6 cellular contexts compared by ENCODE assay signal in the genomic region with DNA sequence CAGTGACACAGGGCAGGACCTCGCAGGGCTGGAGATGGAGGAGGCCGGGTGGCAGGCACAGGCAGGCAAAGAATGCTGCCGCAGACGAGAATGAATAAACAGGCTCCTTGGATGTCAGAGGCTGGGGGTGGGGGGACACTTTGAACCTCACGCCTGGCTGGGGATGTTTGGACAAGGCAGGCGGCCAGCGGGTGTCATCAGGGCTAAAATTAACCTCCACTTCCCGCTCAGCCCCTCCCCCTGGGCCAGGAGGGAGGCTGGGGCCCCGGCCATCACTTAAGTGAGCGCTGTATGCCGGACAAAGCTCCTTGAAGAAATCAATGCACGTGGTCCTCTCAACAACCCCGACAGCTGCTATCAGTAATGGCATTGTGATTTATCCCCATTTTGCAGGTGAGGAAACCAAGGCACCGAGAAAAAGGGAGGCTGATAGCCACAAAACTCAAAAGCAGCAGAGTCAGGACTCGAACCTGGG. TPM values are rescaled to one million over a fixed set of nuclear protein-coding genes. Genes with fewer than 3 reads are reported as not detected.
A peak's percentile ranks its signal among the peaks of the same experiment; 100 is the strongest.
DNase-seq lines count a peak whose midpoint lies in the region; ATAC-seq and TF ChIP-seq lines count a peak whose summit lies in the region.

No MANE protein-coding gene starts in this region.

- H3K9ac ChIP-seq in HUES6 (ENCODE audit: low read length) = peak overlapping the region; percentile 31
- H3K9ac ChIP-seq in parathyroid adenoma = no peak overlapping the region

- H3K27ac ChIP-seq in HUES6 (ENCODE audit: low read depth, low read length) = no peak overlapping the region; the same call in 1 of the 2 replicates
- H3K27ac ChIP-seq in esophagus muscularis mucosa (replicated peaks in 1 of 4) = peak overlapping the region; percentile 77 to 88 (median 86)
- H3K27ac ChIP-seq in parathyroid adenoma = no peak overlapping the region

- H3K4me1 ChIP-seq in HUES6 (ENCODE audit: control insufficient read depth, insufficient read depth, low read length) (peaks cover 20% of the 10 kb centered on the region), esophagus muscularis mucosa (peaks cover 19 to 84% (median 60%) of the 10 kb centered on the region in 4 donors), parathyroid adenoma (no peaks in the 10 kb centered on the region)

- peaks cover 3% of the 10 kb centered on the region; the same call in 1 of the 2 replicates for H3K27me3 ChIP-seq in HUES6 (ENCODE audit: control insufficient read depth, insufficient read depth, low read length)
- H3K27me3 ChIP-seq in esophagus muscularis mucosa = peaks cover 0 to 15% (median 0%) of the 10 kb centered on the region in 4 donors
- H3K27me3 ChIP-seq in parathyroid adenoma (ENCODE audit: control insufficient read depth, insufficient read depth, low read length) = no peaks in the 10 kb centered on the region

- intact Hi-C loops in esophagus muscularis mucosa (cut with DNase I) = no loop called here

- peak; percentile 66 for TF ChIP-seq EP300 in esophagus muscularis mucosa (IDR thresholded peaks at IDR 0.05)

- WGBS in esophagus muscularis mucosa = 14% methylated on average over 15 of the region's 15 CpGs

- H3K4me3 ChIP-seq in HUES6 (ENCODE audit: low read depth, low read length) (no peak overlapping the region; the same call in 1 of the 2 replicates), esophagus muscularis mucosa (peak overlapping the region in 1 of 4 donors; percentile 2), parathyroid adenoma (ENCODE audit: low read depth, low read length) (no peak overlapping the region)

- peak; percentile 95 for DNase-seq in esophagus muscularis mucosa (ENCODE audit: extremely low spot score)

- no peak for ATAC-seq in GM21825 (IDR thresholded peaks at IDR 0.05; ENCODE audit: unreplicated experiment)
- ATAC-seq in HG02938 (IDR thresholded peaks at IDR 0.05; ENCODE audit: unreplicated experiment) = no peak
- ATAC-seq in GM19467 (IDR thresholded peaks at IDR 0.05; ENCODE audit: unreplicated experiment) = no peak

- H3K9me3 ChIP-seq in HUES6 (ENCODE audit: control insufficient read depth, insufficient read depth, low read depth, low read length) (no peaks in the 10 kb centered on the region), esophagus muscularis mucosa (no peaks in the 10 kb centered on the region), parathyroid adenoma (ENCODE audit: control insufficient read depth, low read length) (no peaks in the 10 kb centered on the region)

- peak overlapping the region; percentile 17 for H2AFZ ChIP-seq in parathyroid adenoma

- TF ChIP-seq CTCF in esophagus muscularis mucosa (IDR thresholded peaks at IDR 0.05) (no peak), parathyroid adenoma (IDR thresholded peaks at IDR 0.05) (no peak)

- no peaks in the 10 kb centered on the region for H3K36me3 ChIP-seq in HUES6 (ENCODE audit: control insufficient read depth, insufficient read depth, low read length)
- H3K36me3 ChIP-seq in esophagus muscularis mucosa = no peaks in the 10 kb centered on the region
- H3K36me3 ChIP-seq in parathyroid adenoma (ENCODE audit: control insufficient read depth, insufficient read depth, low read length) = no peaks in the 10 kb centered on the region

- TF ChIP-seq POLR2A in esophagus muscularis mucosa (IDR thresholded peaks at IDR 0.05; ENCODE audit: low read depth) = no peak

- H3K79me2 ChIP-seq in parathyroid adenoma = no peaks in the 10 kb centered on the region

- peak overlapping the region; percentile 13 for H3K4me2 ChIP-seq in parathyroid adenoma (ENCODE audit: low read length)

RNA-seq across cellular contexts. Expression of gene FUT5, which starts 10.3 kb away (rescaled TPM):
- total RNA-seq in esophagus muscularis mucosa = not detected

RNA-seq across cellular contexts. Expression of gene NDUFA11, which starts 22.9 kb away (rescaled TPM):
- total RNA-seq in esophagus muscularis mucosa = 100 to 1,000 TPM; 292 to 378 (median 314) TPM

RNA-seq across cellular contexts. Expression of gene VMAC, which starts 24.0 kb away (rescaled TPM):
- 10 to 100 TPM in 1 of 4 donors, 1 to 10 TPM in 3; 5.0 to 12.5 (median 7.6) TPM for total RNA-seq in esophagus muscularis mucosa

RNA-seq across cellular contexts. Expression of gene FUT3, which starts 29.4 kb away (rescaled TPM):
- total RNA-seq in esophagus muscularis mucosa = under 1 TPM in 1 of 4 donors, not detected in 3; 0.57 TPM

RNA-seq across cellular contexts. Expression of gene CAPS, which starts 33.4 kb away (rescaled TPM):
- total RNA-seq in esophagus muscularis mucosa = 10 to 100 TPM in 3 of 4 donors, 1 to 10 TPM in 1; 5.5 to 16.1 (median 15.2) TPM

Comparison
In these comparisons a context has a peak if more than half of its experiments do, and no peak if none do; other contexts are left out.
1. H3K27ac ChIP-seq: peak in esophagus muscularis mucosa (4 of 4); none in HUES6 (single experiment) and parathyroid adenoma (single experiment).